In genomic region chr13:91879360-91879759, GRCh38 we compare ENCODE assay signal across 37 cellular contexts.
"Had no signal": no experiment of that assay in that cellular context is flagged by ENCODE, and none has a peak within 500 bp of the region (broad histone marks: within the 10 kb centered on the region; RNA-seq: fewer than 3 reads in every experiment).

No MANE protein-coding gene starts in this region.

- H3K4me3 ChIP-seq: adrenal gland, ascending aorta, body of pancreas, breast epithelium, cardiac muscle cell had no signal

- H3K4me1 ChIP-seq: adrenal gland, ascending aorta, body of pancreas, breast epithelium had no signal

- H3K36me3 ChIP-seq: adrenal gland, ascending aorta, brain microvascular endothelial cell, breast epithelium, cardiac muscle cell had no signal

- H3K4me3 Mint-ChIP-seq: activated naive CD4-positive, alpha-beta T cell treated with anti-CD3 and anti-CD28 coated beads for 36 hours; activated naive CD4-positive, alpha-beta T cell treated with anti-CD3 and anti-CD28 coated beads, Interleukin-2, amount 10 ng/mL, durations not matched to agents 7 days and 5 days; activated naive CD4-positive, alpha-beta T cell treated with anti-CD3 and anti-CD28 coated beads, Interleukin-2, amount 50 U/mL, for 24 hours; activated naive CD8-positive, alpha-beta T cell; activated naive CD8-positive, alpha-beta T cell treated with anti-CD3 and anti-CD28 coated beads for 36 hours; activated naive CD8-positive, alpha-beta T cell treated with anti-CD3 and anti-CD28 coated beads, Interleukin-2, amount 10 ng/mL, durations not matched to agents 7 days and 5 days; activated naive CD8-positive, alpha-beta T cell treated with anti-CD3 and anti-CD28 coated beads, Interleukin-2, amount 50 U/mL, for 24 hours; activated T-cell treated with anti-CD3 and anti-CD28 coated beads, Interleukin-2, amount 50 U/mL, for 24 hours; activated T-cell treated with anti-CD3 and anti-CD28 coated beads, Interleukin-2, amount 50 U/mL, for 4 hours; activated T-cell treated with anti-CD3 and anti-CD28 coated beads, Interleukin-2, amount 50 U/mL, for 72 hours; activated T-helper 1 cell treated with anti-CD3 and anti-CD28 coated beads, Interleukin-12 subunit alpha, Interleukin-12 subunit beta, Interleukin-2, Interleukin-4 antibody, amounts not matched to agents 30 ng/mL and 10 ng/mL and 1 ng/mL, durations not matched to agents 14 hours and 24 hours and 36 hours; activated T-helper 17 cell treated with anti-CD3 and anti-CD28 coated beads, Interleukin-2, amount 50 U/mL, for 72 hours; brain; central memory CD8-positive, alpha-beta T cell had no signal

- H3K27ac ChIP-seq: adrenal gland, ascending aorta, body of pancreas, brain microvascular endothelial cell, breast epithelium, cardiac muscle cell had no signal

- DNase-seq: activated effector memory CD4-positive, alpha-beta T cell treated with anti-CD3 and anti-CD28 coated beads, Interleukin-2, amount 50 U/mL, for 16 hours; activated effector memory CD4-positive, alpha-beta T cell treated with Interleukin-2 at 50 U/mL for 16 hours; activated gamma-delta T cell; activated gamma-delta T cell treated with Interleukin-2 at 50 U/mL for 16 hours; activated naive CD4-positive, alpha-beta T cell; activated naive CD4-positive, alpha-beta T cell treated with anti-CD3 and anti-CD28 coated beads for 36 hours; activated naive CD4-positive, alpha-beta T cell treated with anti-CD3 and anti-CD28 coated beads, Interleukin-2, amount 10 ng/mL, durations not matched to agents 7 days and 5 days; activated naive CD4-positive, alpha-beta T cell treated with anti-CD3 and anti-CD28 coated beads, Interleukin-2, amount 50 U/mL, for 16 hours; activated naive CD4-positive, alpha-beta T cell treated with Interleukin-2 at 50 U/mL for 16 hours; activated naive CD8-positive, alpha-beta T cell treated with anti-CD3 and anti-CD28 coated beads for 36 hours; activated naive CD8-positive, alpha-beta T cell treated with anti-CD3 and anti-CD28 coated beads, Interleukin-2, amount 10 ng/mL, durations not matched to agents 7 days and 5 days; activated naive CD8-positive, alpha-beta T cell treated with anti-CD3 and anti-CD28 coated beads, Interleukin-2, amount 50 U/mL, for 24 hours; activated T-cell treated with anti-CD3 and anti-CD28 coated beads, Interleukin-2, amount 50 U/mL, for 24 hours; activated T-cell treated with anti-CD3 and anti-CD28 coated beads, Interleukin-2, amount 50 U/mL, for 4 hours; activated T-cell treated with anti-CD3 and anti-CD28 coated beads, Interleukin-2, amount 50 U/mL, for 48 hours; activated T-cell treated with anti-CD3 and anti-CD28 coated beads, Interleukin-2, amount 50 U/mL, for 72 hours; adrenal gland; amniotic stem cell; amygdala; anterior cingulate cortex; aorta; body of pancreas; brain microvascular endothelial cell; caudate nucleus; central memory CD4-positive, alpha-beta T cell; cerebellar nuclear complex had no signal

- H3K9me3 Mint-ChIP-seq: activated naive CD4-positive, alpha-beta T cell treated with anti-CD3 and anti-CD28 coated beads, Interleukin-2, amount 50 U/mL, for 24 hours; activated naive CD8-positive, alpha-beta T cell treated with anti-CD3 and anti-CD28 coated beads, Interleukin-2, amount 10 ng/mL, durations not matched to agents 7 days and 5 days; activated naive CD8-positive, alpha-beta T cell treated with anti-CD3 and anti-CD28 coated beads, Interleukin-2, amount 50 U/mL, for 24 hours; activated T-helper 1 cell treated with anti-CD3 and anti-CD28 coated beads, Interleukin-12 subunit alpha, Interleukin-12 subunit beta, Interleukin-2, Interleukin-4 antibody, amounts not matched to agents 30 ng/mL and 10 ng/mL and 1 ng/mL, durations not matched to agents 14 hours and 24 hours and 36 hours; activated T-helper 2 cell treated with anti-CD3 and anti-CD28 coated beads, Interferon-gamma antibody, Interleukin-2, Interleukin-4, amounts not matched to agents 10 μg/mL and 5 μg/mL and 100 μg/mL, durations not matched to agents 14 hours and 24 hours and 36 hours had no signal

- H3K36me3 Mint-ChIP-seq: activated naive CD4-positive, alpha-beta T cell treated with anti-CD3 and anti-CD28 coated beads, Interleukin-2, amount 10 ng/mL, durations not matched to agents 7 days and 5 days; activated naive CD4-positive, alpha-beta T cell treated with anti-CD3 and anti-CD28 coated beads, Interleukin-2, amount 50 U/mL, for 24 hours; activated naive CD4-positive, alpha-beta T cell treated with anti-CD3 and anti-CD28 coated beads, Interleukin-2, amount 50 U/mL, for 72 hours; activated naive CD8-positive, alpha-beta T cell; activated naive CD8-positive, alpha-beta T cell treated with anti-CD3 and anti-CD28 coated beads for 36 hours; activated naive CD8-positive, alpha-beta T cell treated with anti-CD3 and anti-CD28 coated beads, Interleukin-2, amount 10 ng/mL, durations not matched to agents 7 days and 5 days; brain had no signal

- H3K9me3 ChIP-seq: adrenal gland, ascending aorta, body of pancreas, breast epithelium had no signal

- H3K27me3 Mint-ChIP-seq: activated naive CD4-positive, alpha-beta T cell treated with anti-CD3 and anti-CD28 coated beads, Interleukin-2, amount 10 ng/mL, durations not matched to agents 7 days and 5 days; activated naive CD4-positive, alpha-beta T cell treated with anti-CD3 and anti-CD28 coated beads, Interleukin-2, amount 50 U/mL, for 24 hours; activated naive CD8-positive, alpha-beta T cell; activated naive CD8-positive, alpha-beta T cell treated with anti-CD3 and anti-CD28 coated beads for 36 hours; activated naive CD8-positive, alpha-beta T cell treated with anti-CD3 and anti-CD28 coated beads, Interleukin-2, amount 10 ng/mL, durations not matched to agents 7 days and 5 days; activated naive CD8-positive, alpha-beta T cell treated with anti-CD3 and anti-CD28 coated beads, Interleukin-2, amount 50 U/mL, for 24 hours; activated T-cell treated with anti-CD3 and anti-CD28 coated beads, Interleukin-2, amount 50 U/mL, for 24 hours; activated T-helper 17 cell treated with anti-CD3 and anti-CD28 coated beads, Interleukin-2, amount 50 U/mL, for 72 hours; brain; central memory CD8-positive, alpha-beta T cell had no signal

- H3K27me3 ChIP-seq: adrenal gland, ascending aorta, body of pancreas, brain microvascular endothelial cell, breast epithelium, cardiac muscle cell had no signal

- H3K4me1 Mint-ChIP-seq: activated naive CD4-positive, alpha-beta T cell treated with anti-CD3 and anti-CD28 coated beads, Interleukin-2, amount 10 ng/mL, durations not matched to agents 7 days and 5 days; activated naive CD4-positive, alpha-beta T cell treated with anti-CD3 and anti-CD28 coated beads, Interleukin-2, amount 50 U/mL, for 24 hours; activated naive CD8-positive, alpha-beta T cell treated with anti-CD3 and anti-CD28 coated beads for 36 hours; activated naive CD8-positive, alpha-beta T cell treated with anti-CD3 and anti-CD28 coated beads, Interleukin-2, amount 10 ng/mL, durations not matched to agents 7 days and 5 days; activated naive CD8-positive, alpha-beta T cell treated with anti-CD3 and anti-CD28 coated beads, Interleukin-2, amount 50 U/mL, for 24 hours; activated T-helper 17 cell treated with anti-CD3 and anti-CD28 coated beads, Interleukin-2, amount 50 U/mL, for 72 hours; brain; central memory CD8-positive, alpha-beta T cell had no signal

- H3K27ac Mint-ChIP-seq: activated naive CD4-positive, alpha-beta T cell treated with anti-CD3 and anti-CD28 coated beads for 36 hours; activated naive CD4-positive, alpha-beta T cell treated with anti-CD3 and anti-CD28 coated beads, Interleukin-2, amount 10 ng/mL, durations not matched to agents 7 days and 5 days; activated naive CD4-positive, alpha-beta T cell treated with anti-CD3 and anti-CD28 coated beads, Interleukin-2, amount 50 U/mL, for 24 hours; activated naive CD4-positive, alpha-beta T cell treated with anti-CD3 and anti-CD28 coated beads, Interleukin-2, amount 50 U/mL, for 72 hours; activated naive CD8-positive, alpha-beta T cell; activated naive CD8-positive, alpha-beta T cell treated with anti-CD3 and anti-CD28 coated beads for 36 hours; activated naive CD8-positive, alpha-beta T cell treated with anti-CD3 and anti-CD28 coated beads, Interleukin-2, amount 10 ng/mL, durations not matched to agents 7 days and 5 days; activated naive CD8-positive, alpha-beta T cell treated with anti-CD3 and anti-CD28 coated beads, Interleukin-2, amount 50 U/mL, for 24 hours; activated T-cell treated with anti-CD3 and anti-CD28 coated beads, Interleukin-2, amount 50 U/mL, for 24 hours; activated T-cell treated with anti-CD3 and anti-CD28 coated beads, Interleukin-2, amount 50 U/mL, for 72 hours; activated T-helper 1 cell treated with anti-CD3 and anti-CD28 coated beads, Interleukin-12 subunit alpha, Interleukin-12 subunit beta, Interleukin-2, Interleukin-4 antibody, amounts not matched to agents 30 ng/mL and 10 ng/mL and 1 ng/mL, durations not matched to agents 14 hours and 24 hours and 36 hours; activated T-helper 17 cell treated with anti-CD3 and anti-CD28 coated beads, Interleukin-2, amount 50 U/mL, for 72 hours; activated T-helper 2 cell treated with anti-CD3 and anti-CD28 coated beads, Interferon-gamma antibody, Interleukin-2, Interleukin-4, amounts not matched to agents 10 μg/mL and 5 μg/mL and 100 μg/mL, durations not matched to agents 14 hours and 24 hours and 36 hours; brain had no signal
